1 cellular context compared by ENCODE assay signal in genomic region chr19:38793186-38793585, GRCh38.
TF ChIP-seq lines count a peak whose summit lies in the region.

No MANE protein-coding gene starts in this region.

TF ChIP-seq in IMR-90, 13 proteins besides CTCF, POLR2A, EP300 and RAD21:
- TF ChIP-seq USF2 (IDR thresholded peaks at IDR 0.05; ENCODE audit: low read depth, low read length) (no peak), MAZ (IDR thresholded peaks at IDR 0.05; ENCODE audit: borderline replicate concordance, low read depth, low read length) (no peak), RFX5 (IDR thresholded peaks at IDR 0.05; ENCODE audit: low read depth, low read length) (no peak), BHLHE40 (IDR thresholded peaks at IDR 0.05; ENCODE audit: low read depth, low read length) (no peak), MAFK (IDR thresholded peaks at IDR 0.05; ENCODE audit: low read depth, low read length) (no peak), NFE2L2 (IDR thresholded peaks at IDR 0.05; ENCODE audit: low read depth, low read length) (no peak), CEBPB (IDR thresholded peaks at IDR 0.05; ENCODE audit: low read depth, low read length) (no peak), MXI1 (IDR thresholded peaks at IDR 0.05; ENCODE audit: borderline replicate concordance, low read depth, low read length) (no peak), ELK1 (IDR thresholded peaks at IDR 0.05; ENCODE audit: borderline replicate concordance, low read depth, low read length) (no peak)
